ENCODE assay signal across 19 cellular contexts in the genomic region with DNA sequence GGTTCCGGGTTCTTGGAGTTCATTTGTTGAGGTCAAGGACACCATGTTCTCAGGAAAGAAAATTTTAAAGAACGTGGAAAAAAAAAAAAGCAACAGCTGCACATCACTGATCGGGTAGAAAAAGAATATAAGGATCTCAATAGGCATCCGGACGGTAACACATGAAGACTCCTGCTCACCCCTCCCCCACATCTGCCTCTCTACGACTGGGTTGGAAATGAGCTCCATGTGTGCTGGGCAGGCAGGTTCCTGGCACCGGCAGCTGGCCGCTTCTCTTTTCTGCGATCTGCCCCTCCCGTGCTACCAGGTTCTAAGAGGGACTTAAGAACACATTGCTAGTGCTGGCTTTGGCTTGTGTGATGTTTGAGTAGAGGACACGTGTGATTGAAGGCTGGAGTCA.
DNase-seq lines count a peak whose midpoint lies in the region; ATAC-seq, FAIRE-seq and TF ChIP-seq lines count a peak whose summit lies in the region.
"Had no signal": no experiment of that assay in that cellular context is flagged by ENCODE, and none has a peak within 500 bp of the region (broad histone marks: within the 10 kb centered on the region; RNA-seq: fewer than 3 reads in every experiment).

No MANE protein-coding gene starts in this region.

- no peaks in the 10 kb centered on the region for H4K20me1 ChIP-seq in H1 (replicated peaks in 1 of 2; ENCODE audit: control insufficient read depth in 1 of 2, insufficient read depth in 2 of 2, low read length in 2 of 2)

- peak overlapping the region; percentile 30 for H4K5ac ChIP-seq in H1 (ENCODE audit: insufficient read length, low read depth, low read length)

- intact Hi-C loops in stomach (cut with DNase I; ENCODE audit: low total_unique reads) (no loop called here), spleen (cut with DNase I; ENCODE audit: low total_unique reads) (no loop called here)

- no peak overlapping the region for H3K14ac ChIP-seq in H1 (ENCODE audit: insufficient read length)

- H4K8ac ChIP-seq in H1 (ENCODE audit: extremely low read depth, insufficient read depth, low read length): no peak overlapping the region

- POLR2A ChIA-PET in H1 (lab: Charles Lee; ENCODE audit: partially characterized antibody): no interaction called here

- WGBS in H1 (ENCODE audit: extremely low coverage in 1 of 2, insufficient coverage in 1 of 2, insufficient read length in 1 of 2, insufficient replicate concordance in 2 of 2, low coverage in 1 of 2, low lambda C conversion rate in 2 of 2, missing lambda C conversion rate in 1 of 2), 2 experiments: 88% methylated on average over 11 of the region's 11 CpGs; no CpG with 5 or more reads in 1 of the 2 experiments
- 33 to 62% (median 35%) methylated on average over 10 to 11 of the region's 11 CpGs for WGBS in stomach, 5 donors
- WGBS in spleen, 5 donors: 54 to 74% (median 63%) methylated on average over 11 of the region's 11 CpGs

- H3K23me2 ChIP-seq in H1 (ENCODE audit: low read depth, low read length): no peaks in the 10 kb centered on the region; the same call in 1 of the 2 replicates

- no peak for FAIRE-seq in H1 (lab: Jason Lieb, UNC)
- FAIRE-seq: GM12878, RCC 7860 had no signal

- H3K79me2 ChIP-seq in H1 (ENCODE audit: control insufficient read depth in 1 of 2, insufficient read depth in 2 of 2, low read length in 2 of 2): no peaks in the 10 kb centered on the region

- H2AFZ ChIP-seq in H1 (ENCODE audit: low read length): no peak overlapping the region

- CTCF ChIA-PET in H1 (lab: Charles Lee; ENCODE audit: partially characterized antibody): interaction anchor here (0.8 to 1.9 kb wide), 5 partner anchors 13 to 438 kb away, joined by 3 to 6 read pairs (median 3); no protein-coding TSS in a partner anchor

- peak overlapping the region in 1 of 2 experiments; percentile 10; a peak in 1 of 4 replicates for H3K4me2 ChIP-seq in H1 (ENCODE audit: insufficient read depth in 1 of 2, low read depth in 2 of 2, low read length in 2 of 2)

- TF ChIP-seq EP300 in H1 (IDR thresholded peaks at IDR 0.05; ENCODE audit: borderline replicate concordance in 1 of 2, low read depth in 2 of 2, low read length in 2 of 2) (no peak), stomach (IDR thresholded peaks at IDR 0.05) (no peak)

- H2BK5ac ChIP-seq in H1 (ENCODE audit: low read depth, low read length): peak overlapping the region; percentile 73; the same call in 1 of the 2 replicates

- H3K27me3 ChIP-seq in H1 (replicated peaks in 1 of 4; ENCODE audit: control insufficient read depth in 3 of 4, extremely low read depth in 1 of 4, insufficient read depth in 3 of 4, low read length in 3 of 4) (no peaks in the 10 kb centered on the region; a peak in 1 of 7 replicates), stomach (peaks cover 0 to 46% (median 0%) of the 10 kb centered on the region in 3 donors), spleen (replicated peaks in 1 of 7) (peaks cover 0 to 23% (median 0%) of the 10 kb centered on the region in 7 donors)

- no peaks in the 10 kb centered on the region for H3K79me1 ChIP-seq in H1 (ENCODE audit: low read depth, low read length)

- H2BK20ac ChIP-seq in H1 (ENCODE audit: low read length): peak overlapping the region; percentile 92; the same call in 1 of the 2 replicates

- H3K36me3 ChIP-seq in H1 (ENCODE audit: control insufficient read depth in 2 of 4, insufficient read depth in 4 of 4, low read length in 3 of 4) (no peaks in the 10 kb centered on the region), stomach (no peaks in the 10 kb centered on the region), spleen (no peaks in the 10 kb centered on the region)

- no peak overlapping the region for H3K56ac ChIP-seq in H1 (replicated peaks; ENCODE audit: insufficient read length, low read depth, low read length)

- H4K91ac ChIP-seq in H1 (replicated peaks; ENCODE audit: insufficient read length, low read length): peak overlapping the region; percentile 20

- no peak overlapping the region for H3K27ac ChIP-seq in H1 (ENCODE audit: low read depth, low read length)
- H3K27ac ChIP-seq in stomach: peak overlapping the region in 1 of 5 donors; percentile 7
- H3K27ac ChIP-seq in spleen: no peak overlapping the region

- no peak overlapping the region for H3K9ac ChIP-seq in H1 (replicated peaks in 1 of 4; ENCODE audit: extremely low read depth in 1 of 4, low read depth in 3 of 4, low read length in 3 of 4)

- no peak overlapping the region for H2BK15ac ChIP-seq in H1 (ENCODE audit: low read length)

- TF ChIP-seq RAD21 in H1 (IDR thresholded peaks at IDR 0.05 in 1 of 2, conservative IDR thresholded peaks at IDR 0.05 in 1 of 2; ENCODE audit: low read depth in 2 of 2, low read length in 2 of 2): no peak

- ATAC-seq in HG03432 (IDR thresholded peaks at IDR 0.05; ENCODE audit: unreplicated experiment): no peak
- ATAC-seq in activated CD4-positive, CD25-positive, alpha-beta regulatory T cell treated with anti-CD3 and anti-CD28 coated beads, Interleukin-2, amount 50 U/mL, for 24 hours: no peak
- ATAC-seq: GM12878 had no signal

- DNase-seq in NCI-H2171 treated with DMSO at 0.1 percent for 48 hours (lab: John Stamatoyannopoulos, UW) (peak; percentile 18), NCI-H2171 (lab: John Stamatoyannopoulos, UW) (no peak), NCI-H524 (lab: John Stamatoyannopoulos, UW) (peak; percentile 91 to 97), H1 (ENCODE audit: low read depth in 1 of 2, low spot score in 2 of 2) (no peak), stomach (peak; percentile 76), spleen (no peak)
- DNase-seq: DMS79 treated with DMSO at 0.1 percent for 48 hours, HCEC 1CT, MV-4-11, NCI-H1105 treated with DMSO at 0.1 percent for 48 hours, NCI-H2029 treated with DMSO at 0.1 percent for 48 hours, NCI-H446, NCI-H748 treated with DMSO at 0.1 percent for 48 hours, OCI-M1, SW 1271 had no signal

- peak overlapping the region; percentile 85 for H2BK120ac ChIP-seq in H1 (replicated peaks; ENCODE audit: low read depth, low read length)

- H2AK5ac ChIP-seq in H1 (ENCODE audit: low read depth, low read length): peak overlapping the region; percentile 33; the same call in 1 of the 2 replicates

- H2BK12ac ChIP-seq in H1 (ENCODE audit: low read depth, low read length): peak overlapping the region; percentile 94

- peak overlapping the region; percentile 93 for H3K18ac ChIP-seq in H1 (ENCODE audit: extremely low read depth, low read length)

- H3K4me1 ChIP-seq in H1 (replicated peaks in 1 of 4; ENCODE audit: control insufficient read depth in 3 of 4, insufficient read depth in 4 of 4, low read length in 3 of 4) (peaks cover 21 to 52% (median 37%) of the 10 kb centered on the region in 4 experiments), stomach (peaks cover 9 to 40% (median 27%) of the 10 kb centered on the region in 4 donors), spleen (no peaks in the 10 kb centered on the region)

- H3K4me3 ChIP-seq in H1 (ENCODE audit: extremely low read depth in 1 of 4, insufficient read depth in 2 of 4, low read depth in 3 of 4, low read length in 4 of 4): no peak overlapping the region
- H3K4me3 ChIP-seq in stomach: no peak overlapping the region
- no peak overlapping the region for H3K4me3 ChIP-seq in spleen
- H3K4me3 ChIP-seq: GM12878 had no signal

- no peak overlapping the region for H3K23ac ChIP-seq in H1 (ENCODE audit: insufficient read length)

- TF ChIP-seq CTCF in H1 (IDR thresholded peaks at IDR 0.05; ENCODE audit: control extremely low read depth in 1 of 3, insufficient read depth in 1 of 3, low read depth in 1 of 3, low read length in 3 of 3) (no peak), stomach (IDR thresholded peaks at IDR 0.05) (no peak), spleen (IDR thresholded peaks at IDR 0.05 in 8 of 11, conservative IDR thresholded peaks at IDR 0.05 in 3 of 11) (no peak)

- TF ChIP-seq POLR2A in H1 (IDR thresholded peaks at IDR 0.05; ENCODE audit: control extremely low read depth in 1 of 2, low read depth in 2 of 2, low read length in 2 of 2): no peak
- no peak for TF ChIP-seq POLR2A in stomach (IDR thresholded peaks at IDR 0.05)
- TF ChIP-seq POLR2A in spleen (IDR thresholded peaks at IDR 0.05): no peak

- H3K4ac ChIP-seq in H1 (replicated peaks; ENCODE audit: insufficient read length, low read depth, low read length): no peak overlapping the region

- H3K9me3 ChIP-seq in H1 (ENCODE audit: insufficient read depth in 2 of 2, low read depth in 1 of 2, low read length in 1 of 2): no peaks in the 10 kb centered on the region
- no peaks in the 10 kb centered on the region for H3K9me3 ChIP-seq in stomach
- H3K9me3 ChIP-seq in spleen: no peaks in the 10 kb centered on the region

TF ChIP-seq in H1, 55 proteins besides CTCF, POLR2A, EP300 and RAD21:
- TF ChIP-seq, protein P1, sequence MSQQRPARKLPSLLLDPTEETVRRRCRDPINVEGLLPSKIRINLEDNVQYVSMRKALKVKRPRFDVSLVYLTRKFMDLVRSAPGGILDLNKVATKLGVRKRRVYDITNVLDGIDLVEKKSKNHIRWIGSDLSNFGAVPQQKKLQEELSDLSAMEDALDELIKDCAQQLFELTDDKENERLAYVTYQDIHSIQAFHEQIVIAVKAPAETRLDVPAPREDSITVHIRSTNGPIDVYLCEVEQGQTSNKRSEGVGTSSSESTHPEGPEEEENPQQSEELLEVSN (IDR thresholded peaks at IDR 0.05): no peak
- TF ChIP-seq ZNF274 (IDR thresholded peaks at IDR 0.05; ENCODE audit: borderline replicate concordance, extremely low read depth, low read length): no peak
- peak; percentile 2 for TF ChIP-seq KDM4A (IDR thresholded peaks at IDR 0.05; ENCODE audit: low read depth, low read length, severe bottlenecking)
- no peak for TF ChIP-seq FOSL1 (IDR thresholded peaks at IDR 0.05; ENCODE audit: insufficient read depth, low read depth, low read length)
- no peak for TF ChIP-seq TEAD4 (IDR thresholded peaks at IDR 0.05; ENCODE audit: low read depth, low read length)

Comparison
In these comparisons a context has a peak if more than half of its experiments do, and no peak if none do; other contexts are left out.
1. DNase-seq: peak in NCI-H2171 treated with DMSO at 0.1 percent for 48 hours (single experiment), NCI-H524 (2 of 2) and stomach (single experiment); none in NCI-H2171 (single experiment), H1 (0 of 2) and spleen (single experiment).